In the genomic region with DNA sequence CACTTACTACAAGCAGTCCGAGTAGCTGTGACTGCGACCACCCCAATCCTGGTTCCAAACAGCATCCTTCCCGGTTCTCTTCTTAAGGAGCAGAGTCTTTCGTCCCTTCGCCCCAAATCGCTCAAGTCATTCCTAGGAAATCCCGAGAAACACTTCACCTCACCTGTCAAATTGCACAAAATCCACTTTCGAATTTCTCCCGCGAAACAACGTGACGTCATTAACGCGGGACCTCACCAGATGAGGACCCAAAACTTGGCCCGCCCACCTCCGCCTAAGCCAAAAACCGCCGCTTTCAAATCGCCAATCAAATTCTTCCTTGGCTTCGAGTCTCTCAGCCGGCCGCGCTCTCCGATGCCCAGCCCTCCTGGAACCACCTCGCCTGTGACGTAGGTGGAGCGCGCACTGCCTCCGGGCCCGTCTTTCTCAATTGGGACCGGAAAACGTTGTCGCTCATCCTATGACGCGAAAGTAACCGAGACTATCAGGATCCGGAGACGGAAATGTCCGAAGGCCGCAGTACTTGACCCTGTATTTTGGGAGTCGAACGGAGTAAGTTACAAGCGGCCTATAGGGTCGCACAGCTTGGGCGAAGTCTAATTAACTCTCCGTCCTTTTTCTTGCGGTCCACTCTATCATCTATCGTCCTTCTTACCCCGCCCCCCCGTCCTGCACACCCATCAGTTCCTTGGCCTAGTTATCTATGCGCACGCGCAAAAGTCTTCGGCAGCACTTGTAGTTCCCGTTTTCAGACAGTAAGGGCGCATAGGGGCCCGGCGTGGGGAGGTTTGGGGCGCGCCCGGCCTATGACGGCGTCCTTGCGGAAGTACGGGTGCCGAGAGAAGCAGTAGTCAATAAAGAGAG, we compare ENCODE assay signal across 1 cellular context.
TF ChIP-seq lines count a peak whose summit lies in the region.

TSS of gene LARP7 (plus strand) at position 456 of the 864 bp plus-strand sequence. CDS start 7,527 bp downstream, outside the sequence.
TSS of gene ZGRF1 (minus strand) at position 222 of the 864 bp plus-strand sequence. CDS start 3,733 bp downstream, outside the sequence.

TF ChIP-seq in HepG2, 621 proteins besides CTCF, POLR2A, EP300 and RAD21 (continued from another document):
- TF ChIP-seq THAP9 (CRISPR knock-in tag; IDR thresholded peaks at IDR 0.05; ENCODE audit: borderline replicate concordance) (peak; percentile 89), CHD2 (IDR thresholded peaks at IDR 0.05; ENCODE audit: low read depth, low read length) (peak; percentile 9; the same call in 1 of the 2 replicates), ZNF777 (CRISPR knock-in tag; IDR thresholded peaks at IDR 0.05) (peak; percentile 53; the same call in 1 of the 2 replicates), MYNN (CRISPR knock-in tag; IDR thresholded peaks at IDR 0.05; ENCODE audit: low read depth) (no peak), MEIS2 (CRISPR knock-in tag; IDR thresholded peaks at IDR 0.05) (0 out of 2 replicates have a peak, but pooled peaks have one; percentile 29), ZNF335 (CRISPR knock-in tag; IDR thresholded peaks at IDR 0.05) (peak; percentile 100), PLRG1 (conservative IDR thresholded peaks at IDR 0.05) (no peak), FOXK2 (IDR thresholded peaks at IDR 0.05) (peak; percentile 70), ZNF138 (CRISPR knock-in tag; IDR thresholded peaks at IDR 0.05; ENCODE audit: low read depth) (peak; percentile 61; the same call in 1 of the 2 replicates), SRSF9 (IDR thresholded peaks at IDR 0.05; ENCODE audit: borderline replicate concordance, insufficient read depth, low read depth, low read length, poor library complexity, severe bottlenecking) (no peak), HNF4A (CRISPR knock-in tag; IDR thresholded peaks at IDR 0.05) (peak; percentile 24; the same call in 1 of the 2 replicates), HDAC1 (CRISPR knock-in tag; IDR thresholded peaks at IDR 0.05) (peak; percentile 95), ZFX (CRISPR knock-in tag; IDR thresholded peaks at IDR 0.05; ENCODE audit: low read depth) (peak; percentile 95), ZNF337 (CRISPR knock-in tag; IDR thresholded peaks at IDR 0.05; ENCODE audit: borderline replicate concordance, low read depth) (peak; percentile 46; the same call in 1 of the 2 replicates), E2F5 (CRISPR knock-in tag; conservative IDR thresholded peaks at IDR 0.05) (peak; percentile 96), ZNF780A (CRISPR knock-in tag; IDR thresholded peaks at IDR 0.05) (no peak), ZNF709 (CRISPR knock-in tag; IDR thresholded peaks at IDR 0.05) (no peak), FOXJ3 (CRISPR knock-in tag; IDR thresholded peaks at IDR 0.05; ENCODE audit: borderline replicate concordance) (peak; percentile 68; the same call in 1 of the 2 replicates), GTF3A (CRISPR knock-in tag; conservative IDR thresholded peaks at IDR 0.05) (no peak), TARDBP (CRISPR knock-in tag; IDR thresholded peaks at IDR 0.05) (peak; percentile 71), REPIN1 (CRISPR knock-in tag; IDR thresholded peaks at IDR 0.05; ENCODE audit: borderline replicate concordance, low read depth) (peak; percentile 73; the same call in 1 of the 2 replicates)
- TF ChIP-seq, protein P1, sequence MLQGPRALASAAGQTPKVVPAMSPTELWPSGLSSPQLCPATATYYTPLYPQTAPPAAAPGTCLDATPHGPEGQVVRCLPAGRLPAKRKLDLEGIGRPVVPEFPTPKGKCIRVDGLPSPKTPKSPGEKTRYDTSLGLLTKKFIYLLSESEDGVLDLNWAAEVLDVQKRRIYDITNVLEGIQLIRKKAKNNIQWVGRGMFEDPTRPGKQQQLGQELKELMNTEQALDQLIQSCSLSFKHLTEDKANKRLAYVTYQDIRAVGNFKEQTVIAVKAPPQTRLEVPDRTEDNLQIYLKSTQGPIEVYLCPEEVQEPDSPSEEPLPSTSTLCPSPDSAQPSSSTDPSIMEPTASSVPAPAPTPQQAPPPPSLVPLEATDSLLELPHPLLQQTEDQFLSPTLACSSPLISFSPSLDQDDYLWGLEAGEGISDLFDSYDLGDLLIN (CRISPR knock-in tag; IDR thresholded peaks at IDR 0.05; ENCODE audit: borderline replicate concordance): peak; percentile 73; the same call in 1 of the 2 replicates
- TF ChIP-seq, protein P2, sequence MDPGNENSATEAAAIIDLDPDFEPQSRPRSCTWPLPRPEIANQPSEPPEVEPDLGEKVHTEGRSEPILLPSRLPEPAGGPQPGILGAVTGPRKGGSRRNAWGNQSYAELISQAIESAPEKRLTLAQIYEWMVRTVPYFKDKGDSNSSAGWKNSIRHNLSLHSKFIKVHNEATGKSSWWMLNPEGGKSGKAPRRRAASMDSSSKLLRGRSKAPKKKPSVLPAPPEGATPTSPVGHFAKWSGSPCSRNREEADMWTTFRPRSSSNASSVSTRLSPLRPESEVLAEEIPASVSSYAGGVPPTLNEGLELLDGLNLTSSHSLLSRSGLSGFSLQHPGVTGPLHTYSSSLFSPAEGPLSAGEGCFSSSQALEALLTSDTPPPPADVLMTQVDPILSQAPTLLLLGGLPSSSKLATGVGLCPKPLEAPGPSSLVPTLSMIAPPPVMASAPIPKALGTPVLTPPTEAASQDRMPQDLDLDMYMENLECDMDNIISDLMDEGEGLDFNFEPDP (CRISPR knock-in tag; conservative IDR thresholded peaks at IDR 0.05): no peak
